In genomic region chr16:48295493-48296281, GRCh38 we compare ENCODE assay signal across 24 cellular contexts. TPM values are rescaled to one million over a fixed set of nuclear protein-coding genes. Genes with fewer than 3 reads are reported as not detected.
DNase-seq lines count a peak whose midpoint lies in the region; ATAC-seq, FAIRE-seq and TF ChIP-seq lines count a peak whose summit lies in the region.
"Had no signal": no experiment of that assay in that cellular context is flagged by ENCODE, and none has a peak within 500 bp of the region (broad histone marks: within the 10 kb centered on the region; RNA-seq: fewer than 3 reads in every experiment).

No MANE protein-coding gene starts in this region.

- no peak overlapping the region for H3K4me2 ChIP-seq in K562 (ENCODE audit: insufficient read depth, low read length)
- H3K4me2 ChIP-seq: A549 had no signal

- H3K9ac ChIP-seq in K562 (ENCODE audit: insufficient read depth in 1 of 2, low read depth in 2 of 2, low read length in 2 of 2): no peak overlapping the region

- intact Hi-C loops in activated naive CD4-positive, alpha-beta T cell treated with anti-CD3 and anti-CD28 coated beads for 36 hours (cut with micrococcal nuclease): no loop called here
- intact Hi-C loops in K562 (cut with micrococcal nuclease) (no loop called here), stomach (cut with DNase I; ENCODE audit: low total_unique reads) (no loop called here)

- 89% methylated on average over 1 of the region's 1 CpG for WGBS in K562 (ENCODE audit: insufficient coverage, low coverage, missing lambda C conversion rate)
- 22 to 70% (median 48%) methylated on average over 1 of the region's 1 CpG for WGBS in stomach, 5 donors

- peaks cover 22% of the 10 kb centered on the region for H3K36me3 Mint-ChIP-seq in activated naive CD4-positive, alpha-beta T cell treated with anti-CD3 and anti-CD28 coated beads, Interleukin-2, amount 50 U/mL, for 24 hours
- peaks cover 38% of the 10 kb centered on the region for H3K36me3 Mint-ChIP-seq in activated naive CD4-positive, alpha-beta T cell treated with anti-CD3 and anti-CD28 coated beads for 36 hours (ENCODE audit: low read depth)

- H3K9me1 ChIP-seq in K562 (ENCODE audit: control insufficient read depth, insufficient read depth, low read length): no peaks in the 10 kb centered on the region

- TF ChIP-seq POLR2A in K562 (conservative IDR thresholded peaks at IDR 0.05) (no peak), stomach (IDR thresholded peaks at IDR 0.05) (no peak)

- in situ Hi-C loops in K562 (cut with MboI): no loop called here

- peaks cover 0 to 6% of the 10 kb centered on the region in 2 experiments; a peak in 1 of 5 replicates for H3K4me1 ChIP-seq in K562 (replicated peaks in 1 of 2; ENCODE audit: control insufficient read depth in 2 of 2, insufficient read depth in 2 of 2, low read length in 2 of 2)
- peaks cover 0 to 33% (median 18%) of the 10 kb centered on the region in 4 donors for H3K4me1 ChIP-seq in stomach
- H3K4me1 ChIP-seq: SJCRH30 had no signal

- H4K20me1 ChIP-seq in K562 (replicated peaks; ENCODE audit: control insufficient read depth, insufficient read depth, low read length): no peaks in the 10 kb centered on the region

- TF ChIP-seq EP300 in K562 (IDR thresholded peaks at IDR 0.05; ENCODE audit: low read length) (no peak), stomach (IDR thresholded peaks at IDR 0.05) (no peak)

- no peak for ATAC-seq in K562
- ATAC-seq: A549, heart right ventricle had no signal

- no peak for FAIRE-seq in K562 (lab: Jason Lieb, UNC)
- FAIRE-seq: A549, endometrium, GM19239 had no signal

- no peak for TF ChIP-seq RAD21 in K562 (CRISPR knock-in tag; conservative IDR thresholded peaks at IDR 0.05 in 1 of 2, IDR thresholded peaks at IDR 0.05 in 1 of 2)

- H3K27ac Mint-ChIP-seq in activated naive CD4-positive, alpha-beta T cell treated with anti-CD3 and anti-CD28 coated beads, Interleukin-2, amount 50 U/mL, for 24 hours: peak overlapping the region; percentile 8
- no peak overlapping the region for H3K27ac Mint-ChIP-seq in activated naive CD4-positive, alpha-beta T cell treated with anti-CD3 and anti-CD28 coated beads for 36 hours
- H3K27ac Mint-ChIP-seq: naive B cell had no signal

- no peak overlapping the region for H3K4me3 Mint-ChIP-seq in activated naive CD4-positive, alpha-beta T cell treated with anti-CD3 and anti-CD28 coated beads, Interleukin-2, amount 50 U/mL, for 24 hours
- no peak overlapping the region for H3K4me3 Mint-ChIP-seq in activated naive CD4-positive, alpha-beta T cell treated with anti-CD3 and anti-CD28 coated beads for 36 hours
- H3K4me3 Mint-ChIP-seq: naive B cell had no signal

- H3K4me3 ChIP-seq in K562: no peak overlapping the region
- H3K4me3 ChIP-seq in stomach: no peak overlapping the region
- H3K4me3 ChIP-seq: A549, heart right ventricle, SJCRH30, upper lobe of left lung had no signal

- no peaks in the 10 kb centered on the region for H3K79me2 ChIP-seq in K562 (ENCODE audit: control insufficient read depth, insufficient read depth, low read length)

- no TSS peak for BruUV-seq in K562 (replicated peaks; lab: Mats Ljungman, UMichigan)

- H3K36me3 ChIP-seq in K562 (ENCODE audit: control insufficient read depth, insufficient read depth, low read length) (peaks cover 58% of the 10 kb centered on the region), stomach (peaks cover 19 to 70% (median 57%) of the 10 kb centered on the region in 4 donors)

- POLR2A ChIA-PET in K562 (lab: Yijun Ruan, JAX): interaction anchor here (1.5 kb wide), 1 partner anchor 18 kb away, joined by 3 read pairs; no protein-coding TSS in a partner anchor

- H3K27me3 ChIP-seq in K562 (ENCODE audit: control insufficient read depth in 2 of 2, insufficient read depth in 2 of 2, low read length in 2 of 2) (no peaks in the 10 kb centered on the region), stomach (no peaks in the 10 kb centered on the region)
- H3K27me3 ChIP-seq: heart right ventricle, SJCRH30, upper lobe of left lung had no signal

- no peak overlapping the region for H3K27ac ChIP-seq in K562 (ENCODE audit: extremely low read depth, low read depth, low read length)
- peak overlapping the region in 4 of 5 donors; percentile 36 to 64 (median 46) for H3K27ac ChIP-seq in stomach
- H3K27ac ChIP-seq: A549, heart right ventricle, SJCRH30, upper lobe of left lung had no signal

- TF ChIP-seq CTCF in K562 (IDR thresholded peaks at IDR 0.05 in 2 of 3, conservative IDR thresholded peaks at IDR 0.05 in 1 of 3; ENCODE audit: insufficient read depth in 2 of 3, low read depth in 1 of 3, low read length in 3 of 3) (no peak), stomach (IDR thresholded peaks at IDR 0.05) (no peak)

- no peak overlapping the region for H2AFZ ChIP-seq in K562 (ENCODE audit: low read depth, low read length)

- no peaks in the 10 kb centered on the region for H3K27me3 Mint-ChIP-seq in activated naive CD4-positive, alpha-beta T cell treated with anti-CD3 and anti-CD28 coated beads, Interleukin-2, amount 50 U/mL, for 24 hours
- H3K27me3 Mint-ChIP-seq in activated naive CD4-positive, alpha-beta T cell treated with anti-CD3 and anti-CD28 coated beads for 36 hours (ENCODE audit: low read depth): no peaks in the 10 kb centered on the region
- H3K27me3 Mint-ChIP-seq: naive B cell had no signal

- CTCF ChIA-PET in activated naive CD4-positive, alpha-beta T cell treated with anti-CD3 and anti-CD28 coated beads for 36 hours (lab: Charles Lee): no interaction called here
- CTCF ChIA-PET in K562 (lab: Yijun Ruan, JAX; ENCODE audit: low intra/inter-chr PET ratio): no interaction called here

- H3K9me3 ChIP-seq in K562 (replicated peaks; ENCODE audit: control insufficient read depth, insufficient read depth, low read depth, low read length) (no peaks in the 10 kb centered on the region), stomach (no peaks in the 10 kb centered on the region)
- H3K9me3 ChIP-seq: A549, heart right ventricle, SJCRH30, upper lobe of left lung had no signal

- peaks cover 5% of the 10 kb centered on the region for H3K4me1 Mint-ChIP-seq in activated naive CD4-positive, alpha-beta T cell treated with anti-CD3 and anti-CD28 coated beads, Interleukin-2, amount 50 U/mL, for 24 hours
- H3K4me1 Mint-ChIP-seq in activated naive CD4-positive, alpha-beta T cell treated with anti-CD3 and anti-CD28 coated beads for 36 hours (ENCODE audit: low read depth): peaks cover 12% of the 10 kb centered on the region

- H3K9me3 Mint-ChIP-seq in activated naive CD4-positive, alpha-beta T cell treated with anti-CD3 and anti-CD28 coated beads, Interleukin-2, amount 50 U/mL, for 24 hours: no peaks in the 10 kb centered on the region
- H3K9me3 Mint-ChIP-seq in activated naive CD4-positive, alpha-beta T cell treated with anti-CD3 and anti-CD28 coated beads for 36 hours: no peaks in the 10 kb centered on the region
- H3K9me3 Mint-ChIP-seq: naive B cell had no signal

- DNase-seq in activated naive CD4-positive, alpha-beta T cell treated with anti-CD3 and anti-CD28 coated beads for 36 hours: no peak
- DNase-seq in K562 (ENCODE audit: extremely low read depth in 1 of 4, low spot score in 3 of 4) (no peak), kidney tubule cell (ENCODE audit: low spot score) (peak; percentile 4), stomach (no peak), AG20443 (ENCODE audit: low spot score) (no peak)
- no peak for DNase-seq in stimulated activated CD4-positive, alpha-beta T cell treated with anti-CD3 and anti-CD28 coated beads, Interleukin-15, amount 100 ng/mL, for 24 hours
- no peak for DNase-seq in activated CD4-positive, CD25-positive, alpha-beta regulatory T cell treated with anti-CD3 and anti-CD28 coated beads, Interleukin-2, amount 50 U/mL, for 72 hours
- DNase-seq: activated CD4-positive, alpha-beta T cell treated with anti-CD3 and anti-CD28 coated beads, Interleukin-2, amount 50 U/mL, for 48 hours; activated gamma-delta T cell; heart right ventricle; naive B cell; NCI-H1417; NCI-H2081 treated with DMSO at 0.1 percent for 48 hours; NCI-H446 treated with DMSO at 0.1 percent for 48 hours; nucleus accumbens; retina; SJCRH30; stimulated activated CD4-positive, alpha-beta T cell treated with anti-CD3 and anti-CD28 coated beads, Interleukin-12 subunit alpha, Interleukin-12 subunit beta, amount 100 ng/mL, for 4 hours; upper lobe of left lung had no signal

RNA-seq across cellular contexts. Expression of gene ABCC11, which starts 48.3 kb away (rescaled TPM):
- under 1 TPM; 0.15 to 0.24 TPM for total RNA-seq in activated naive CD4-positive, alpha-beta T cell treated with anti-CD3 and anti-CD28 coated beads for 36 hours
- 0.07 and 1.1 TPM in 2 replicates for total RNA-seq in K562 (2011; cell fraction: chromatin; rRNA removed; ENCODE audit: low replicate concordance)
- 0.33 TPM in 1 of 2 replicates, not detected in the other for total RNA-seq in K562 (2011; cell fraction: nucleolus; rRNA removed)
- total RNA-seq in K562 (2011; cell fraction: nucleoplasm; rRNA removed): 0.15 TPM in 1 of 2 replicates, not detected in the other
- total RNA-seq in K562 (2014; rRNA removed) (0.14 TPM in 1 of 2 replicates, not detected in the other), K562 (2014; rRNA removed; fragmentation: Illumina TruSeq; extraction: Trizol) (not detected in 2 replicates), K562 (2015; rRNA removed; fragmentation: Illumina TruSeq; extraction: Trizol) (not detected in 2 replicates), K562 (2021) (not detected in 2 replicates), stomach (under 1 TPM in 1 of 5 donors, not detected in 4; 0.73 TPM)
- polyA plus RNA-seq in K562 (2011; rRNA removed) (0.04 and 0.22 TPM in 2 replicates), K562 (2014; fragmentation: Illumina TruSeq; extraction: Trizol) (0.04 and 0.29 TPM in 2 replicates), K562 (2014; fragmentation: Nextera tagmentation; extraction: Ambion mirVana) (not detected), K562 (2014; rRNA removed) (not detected in 2 replicates), stomach (under 1 TPM in 1 of 3 donors, not detected in 2; 0.03 TPM)
- polyA plus RNA-seq in K562 (2011; cell fraction: cytosol; rRNA removed): 0.09 and 0.18 TPM in 2 replicates
- polyA plus RNA-seq in K562 (2011; cell fraction: nucleus; rRNA removed): 0.20 and 0.28 TPM in 2 replicates
- polyA plus RNA-seq in K562 (2012): 0.07 TPM in 2 replicates
- polyA minus RNA-seq in K562 (2011; rRNA and poly(A)+ RNA removed): 0.21 TPM in 1 of 2 replicates, not detected in the other
- not detected in 2 replicates for polyA minus RNA-seq in K562 (2011; cell fraction: cytosol; rRNA and poly(A)+ RNA removed)
- polyA minus RNA-seq in K562 (2011; cell fraction: nucleus; rRNA and poly(A)+ RNA removed): not detected in 2 replicates
- total RNA-seq: T-helper 1 cell treated with Interleukin-12 subunit alpha and Interleukin-12 subunit beta and Interleukin-4 antibody, amounts not matched to agents 30 ng/mL and 1 ng/mL, for 36 hours had no signal

RNA-seq across cellular contexts. Expression of gene LONP2, which starts 51.6 kb away (rescaled TPM):
- total RNA-seq in activated naive CD4-positive, alpha-beta T cell treated with anti-CD3 and anti-CD28 coated beads for 36 hours: 10 to 100 TPM; 49.9 to 53.9 TPM
- 51.0 and 80.9 TPM in 2 replicates for total RNA-seq in K562 (2011; cell fraction: chromatin; rRNA removed; ENCODE audit: low replicate concordance)
- 22.2 and 28.7 TPM in 2 replicates for total RNA-seq in K562 (2011; cell fraction: nucleolus; rRNA removed)
- 27.4 and 31.4 TPM in 2 replicates for total RNA-seq in K562 (2011; cell fraction: nucleoplasm; rRNA removed)
- total RNA-seq in K562 (2014; rRNA removed) (23.4 and 28.7 TPM in 2 replicates), K562 (2014; rRNA removed; fragmentation: Illumina TruSeq; extraction: Trizol) (41.2 and 43.0 TPM in 2 replicates), K562 (2015; rRNA removed; fragmentation: Illumina TruSeq; extraction: Trizol) (34.7 and 36.5 TPM in 2 replicates), K562 (2021) (40.0 and 40.6 TPM in 2 replicates), stomach (100 to 1,000 TPM in 1 of 5 donors, 10 to 100 TPM in 4; 24.6 to 140 (median 37.3) TPM)
- polyA plus RNA-seq in K562 (2011; rRNA removed) (37.7 and 39.3 TPM in 2 replicates), K562 (2014; fragmentation: Illumina TruSeq; extraction: Trizol) (23.2 and 25.6 TPM in 2 replicates), K562 (2014; fragmentation: Nextera tagmentation; extraction: Ambion mirVana) (1 to 10 TPM; 8.1 to 9.1 TPM), K562 (2014; rRNA removed) (22.1 and 24.7 TPM in 2 replicates), stomach (10 to 100 TPM; 13.0 to 23.0 (median 13.9) TPM)
- 17.2 and 20.7 TPM in 2 replicates for polyA plus RNA-seq in K562 (2011; cell fraction: cytosol; rRNA removed)
- polyA plus RNA-seq in K562 (2011; cell fraction: nucleus; rRNA removed): 24.0 and 30.0 TPM in 2 replicates
- polyA plus RNA-seq in K562 (2012): 20.0 and 27.7 TPM in 2 replicates
- polyA minus RNA-seq in K562 (2011; rRNA and poly(A)+ RNA removed): 87.7 and 88.5 TPM in 2 replicates
- 38.6 and 41.5 TPM in 2 replicates for polyA minus RNA-seq in K562 (2011; cell fraction: cytosol; rRNA and poly(A)+ RNA removed)
- 26.5 and 49.4 TPM in 2 replicates for polyA minus RNA-seq in K562 (2011; cell fraction: nucleus; rRNA and poly(A)+ RNA removed)
